ENCODE assay signal across 15 cellular contexts in genomic region chr9:128101231-128101641, GRCh38. TPM values are rescaled to one million over a fixed set of nuclear protein-coding genes. Genes with fewer than 3 reads are reported as not detected.
DNase-seq lines count a peak whose midpoint lies in the region; ATAC-seq and TF ChIP-seq lines count a peak whose summit lies in the region.
"Had no signal": no experiment of that assay in that cellular context is flagged by ENCODE, and none has a peak within 500 bp of the region (broad histone marks: within the 10 kb centered on the region; RNA-seq: fewer than 3 reads in every experiment).

No MANE protein-coding gene starts in this region.

- peaks cover 23 to 33% of the 10 kb centered on the region in 2 donors for H3K4me1 Mint-ChIP-seq in effector memory CD8-positive, alpha-beta T cell (ENCODE audit: low read depth in 2 of 2)
- peaks cover 41% of the 10 kb centered on the region for H3K4me1 Mint-ChIP-seq in mesothelial cell of epicardium

- H3K4me3 ChIP-seq in thyroid gland (replicated peaks in 1 of 3): no peak overlapping the region

- H3K9me3 ChIP-seq in KOPT-K1 (ENCODE audit: insufficient read depth, low read length, poor library complexity, severe bottlenecking) (no peaks in the 10 kb centered on the region), thyroid gland (no peaks in the 10 kb centered on the region)
- H3K9me3 ChIP-seq: ascending aorta had no signal

- H3K27ac ChIP-seq in KOPT-K1 (ENCODE audit: low read depth, low read length, poor library complexity, severe bottlenecking) (peak overlapping the region; percentile 99), thyroid gland (peak overlapping the region; percentile 93 to 100 (median 99))
- H3K27ac ChIP-seq: WERI-Rb-1 had no signal

- no peak for DNase-seq in effector memory CD8-positive, alpha-beta T cell
- no peak for DNase-seq in mesothelial cell of epicardium (ENCODE audit: low spot score in 2 of 2, unreplicated experiment in 2 of 2)
- DNase-seq in thyroid gland: peak; percentile 66 to 73
- DNase-seq in NCI-H1417 treated with DMSO at 0.1 percent for 48 hours (lab: John Stamatoyannopoulos, UW): no peak
- no peak for DNase-seq in cerebellar nuclear complex (lab: John Stamatoyannopoulos, UW)
- no peak for DNase-seq in NCI-H2227 treated with DMSO at 0.1 percent for 48 hours (lab: John Stamatoyannopoulos, UW)
- DNase-seq: effector memory CD4-positive, alpha-beta T cell; mammary epithelial cell; stimulated activated CD4-positive, alpha-beta T cell treated with anti-CD3 and anti-CD28 coated beads, Interleukin-4, amount 100 ng/mL, for 24 hours; WERI-Rb-1 had no signal

- H3K9me3 Mint-ChIP-seq in effector memory CD8-positive, alpha-beta T cell: no peaks in the 10 kb centered on the region
- no peaks in the 10 kb centered on the region for H3K9me3 Mint-ChIP-seq in mesothelial cell of epicardium
- H3K9me3 Mint-ChIP-seq: stimulated activated naive CD8-positive, alpha-beta T cell treated with anti-CD3 and anti-CD28 coated beads, Interleukin-15, Interleukin-2, amounts not matched to agents 100 ng/mL and 50 ng/mL, for 24 hours had no signal

- H3K36me3 ChIP-seq in KOPT-K1 (ENCODE audit: insufficient read depth, low read length): peaks cover 71% of the 10 kb centered on the region
- H3K36me3 ChIP-seq in thyroid gland: peaks cover 19 to 28% of the 10 kb centered on the region in 2 donors

- 42 to 47% methylated on average over 12 of the region's 12 CpGs for WGBS in thyroid gland, 2 donors

- no peak overlapping the region for H3K4me3 Mint-ChIP-seq in effector memory CD8-positive, alpha-beta T cell
- H3K4me3 Mint-ChIP-seq in mesothelial cell of epicardium: no peak overlapping the region
- H3K4me3 Mint-ChIP-seq: stimulated activated naive CD8-positive, alpha-beta T cell treated with anti-CD3 and anti-CD28 coated beads, Interleukin-15, Interleukin-2, amounts not matched to agents 100 ng/mL and 50 ng/mL, for 24 hours had no signal

- intact Hi-C loops in thyroid gland (cut with DNase I): no loop called here

- TF ChIP-seq POLR2A in thyroid gland (IDR thresholded peaks at IDR 0.05): peak in 1 of 2 donors; percentile 24

- H3K27me3 Mint-ChIP-seq in effector memory CD8-positive, alpha-beta T cell: no peaks in the 10 kb centered on the region
- no peaks in the 10 kb centered on the region for H3K27me3 Mint-ChIP-seq in mesothelial cell of epicardium (ENCODE audit: low read depth)
- H3K27me3 Mint-ChIP-seq: stimulated activated naive CD8-positive, alpha-beta T cell treated with anti-CD3 and anti-CD28 coated beads, Interleukin-15, Interleukin-2, amounts not matched to agents 100 ng/mL and 50 ng/mL, for 24 hours had no signal

- ATAC-seq in effector memory CD8-positive, alpha-beta T cell (replicated peaks): no peak
- ATAC-seq: SK-N-SH treated with all-trans-retinoic acid at 6 μM for 48 hours had no signal

- H3K27ac Mint-ChIP-seq in effector memory CD8-positive, alpha-beta T cell: peak overlapping the region; percentile 79 to 87
- H3K27ac Mint-ChIP-seq in mesothelial cell of epicardium: peak overlapping the region; percentile 100
- H3K27ac Mint-ChIP-seq: stimulated activated naive CD8-positive, alpha-beta T cell treated with anti-CD3 and anti-CD28 coated beads, Interleukin-15, Interleukin-2, amounts not matched to agents 100 ng/mL and 50 ng/mL, for 24 hours had no signal

- TF ChIP-seq CTCF in mesothelial cell of epicardium (IDR thresholded peaks at IDR 0.05; ENCODE audit: unreplicated experiment): no peak
- no peak for TF ChIP-seq CTCF in thyroid gland (IDR thresholded peaks at IDR 0.05)

- H3K36me3 Mint-ChIP-seq in effector memory CD8-positive, alpha-beta T cell (ENCODE audit: insufficient read depth): peaks cover 44% of the 10 kb centered on the region
- peaks cover 23% of the 10 kb centered on the region for H3K36me3 Mint-ChIP-seq in mesothelial cell of epicardium

- H3K4me1 ChIP-seq in thyroid gland: peaks cover 74% of the 10 kb centered on the region in 2 donors

- no peaks in the 10 kb centered on the region for H3K27me3 ChIP-seq in thyroid gland
- H3K27me3 ChIP-seq: ascending aorta had no signal

RNA-seq across cellular contexts. Expression of gene PTGES2, which starts 26.3 kb away (rescaled TPM):
- total RNA-seq in mesothelial cell of epicardium: 70.0 to 74.8 TPM (median 72.6 TPM) in 3 replicates
- total RNA-seq in thyroid gland: 100 to 1,000 TPM in 1 of 4 donors, 10 to 100 TPM in 3; 80.0 to 112 (median 88.4) TPM

RNA-seq across cellular contexts. Expression of gene SLC25A25, which starts 33.2 kb away (rescaled TPM):
- total RNA-seq in mesothelial cell of epicardium (24.2 to 26.4 TPM (median 26.2 TPM) in 3 replicates), thyroid gland (10 to 100 TPM; 21.9 to 42.0 (median 30.8) TPM)

RNA-seq across cellular contexts. Expression of gene NAIF1, which starts 34.1 kb away (rescaled TPM):
- 8.5 to 9.2 TPM (median 8.9 TPM) in 3 replicates for total RNA-seq in mesothelial cell of epicardium
- total RNA-seq in thyroid gland: 10 to 100 TPM in 2 of 4 donors, 1 to 10 TPM in 2; 5.3 to 17.2 (median 9.4) TPM

RNA-seq across cellular contexts. Expression of gene LCN2, which starts 48.0 kb away (rescaled TPM):
- not detected in 3 replicates for total RNA-seq in mesothelial cell of epicardium
- 10 to 100 TPM in 1 of 4 donors, 1 to 10 TPM in 2, under 1 TPM in 1; 0.45 to 10.6 (median 2.5) TPM for total RNA-seq in thyroid gland
- total RNA-seq: ascending aorta, HT1080 had no signal

RNA-seq across cellular contexts. Expression of gene BBLN, which starts 58.8 kb away (rescaled TPM):
- total RNA-seq in mesothelial cell of epicardium (60.7 to 64.4 TPM (median 63.1 TPM) in 3 replicates), thyroid gland (100 to 1,000 TPM in 3 of 4 donors, 10 to 100 TPM in 1; 98.1 to 204 (median 172) TPM)

Comparison
In these comparisons a context has a peak if more than half of its experiments do, and no peak if none do; other contexts are left out.
1. DNase-seq: peak in thyroid gland (2 of 2); none in effector memory CD8-positive, alpha-beta T cell (0 of 3), mesothelial cell of epicardium (0 of 2), NCI-H1417 treated with DMSO at 0.1 percent for 48 hours (single experiment), cerebellar nuclear complex (0 of 2) and NCI-H2227 treated with DMSO at 0.1 percent for 48 hours (single experiment).